27 cellular contexts compared by ENCODE assay signal in genomic region chr2:225494100-225494459, GRCh38.
DNase-seq lines count a peak whose midpoint lies in the region; ATAC-seq, FAIRE-seq and TF ChIP-seq lines count a peak whose summit lies in the region.
"Had no signal": no experiment of that assay in that cellular context is flagged by ENCODE, and none has a peak within 500 bp of the region (broad histone marks: within the 10 kb centered on the region; RNA-seq: fewer than 3 reads in every experiment).

No MANE protein-coding gene starts in this region.

- H3K36me3 Mint-ChIP-seq in activated naive CD8-positive, alpha-beta T cell treated with anti-CD3 and anti-CD28 coated beads, Interleukin-2, amount 50 U/mL, for 24 hours (ENCODE audit: low read depth) = no peaks in the 10 kb centered on the region
- H3K36me3 Mint-ChIP-seq in activated naive CD8-positive, alpha-beta T cell treated with anti-CD3 and anti-CD28 coated beads for 36 hours = no peaks in the 10 kb centered on the region
- no peaks in the 10 kb centered on the region for H3K36me3 Mint-ChIP-seq in activated T-helper 17 cell treated with anti-CD3 and anti-CD28 coated beads, Interleukin-2, amount 50 U/mL, for 72 hours (ENCODE audit: low read depth)
- H3K36me3 Mint-ChIP-seq in CD8-positive, alpha-beta memory T cell = no peaks in the 10 kb centered on the region
- H3K36me3 Mint-ChIP-seq: activated naive CD8-positive, alpha-beta T cell treated with anti-CD3 and anti-CD28 coated beads, Interleukin-2, amount 10 ng/mL, durations not matched to agents 7 days and 5 days; immature natural killer cell; natural killer cell had no signal

- no peak for TF ChIP-seq CTCF in upper lobe of right lung (IDR thresholded peaks at IDR 0.05)

- H3K4me1 ChIP-seq in upper lobe of right lung = no peaks in the 10 kb centered on the region
- no peaks in the 10 kb centered on the region for H3K4me1 ChIP-seq in CD8-positive, alpha-beta memory T cell (ENCODE audit: insufficient read depth, low read length)
- H3K4me1 ChIP-seq: BE2C, Caco-2, right lobe of liver, upper lobe of left lung had no signal

- CTCF ChIA-PET in CD8-positive, alpha-beta memory T cell (lab: Charles Lee) = no interaction called here

- DNase-seq in activated naive CD8-positive, alpha-beta T cell treated with anti-CD3 and anti-CD28 coated beads, Interleukin-2, amount 50 U/mL, for 24 hours = no peak
- no peak for DNase-seq in activated naive CD8-positive, alpha-beta T cell treated with anti-CD3 and anti-CD28 coated beads for 36 hours
- peak; percentile 7 for DNase-seq in iris pigment epithelial cell (ENCODE audit: low read depth)
- no peak for DNase-seq in upper lobe of right lung
- no peak for DNase-seq in HTR-8/SVneo (ENCODE audit: insufficient read length, low spot score)
- DNase-seq in NCI-H128 (lab: John Stamatoyannopoulos, UW; ENCODE audit: unreplicated experiment) = no peak
- no peak for DNase-seq in CD8-positive, alpha-beta memory T cell
- DNase-seq: activated CD4-positive, alpha-beta T cell treated with anti-CD3 and anti-CD28 coated beads, Interleukin-2, amount 50 U/mL, for 1 hour; activated naive CD8-positive, alpha-beta T cell treated with anti-CD3 and anti-CD28 coated beads, Interleukin-2, amount 10 ng/mL, durations not matched to agents 7 days and 5 days; BE2C; brain microvascular endothelial cell; Caco-2; effector CD4-positive, alpha-beta T cell; erythroblast; immature natural killer cell; left ventricle myocardium superior; natural killer cell; NCI-H1092 treated with DMSO at 0.1 percent for 48 hours; NCI-H2029 treated with DMSO at 0.1 percent for 48 hours; ovary; right lobe of liver; Right ventricle myocardium superior; T-helper 9 cell; upper lobe of left lung had no signal

- H3K4me3 ChIP-seq in upper lobe of right lung = no peak overlapping the region
- no peak overlapping the region for H3K4me3 ChIP-seq in CD8-positive, alpha-beta memory T cell (ENCODE audit: low read length)
- H3K4me3 ChIP-seq: hepatocyte, ovary, right lobe of liver, upper lobe of left lung had no signal

- POLR2A ChIA-PET in CD8-positive, alpha-beta memory T cell (lab: Charles Lee) = no interaction called here

- H3K9me3 ChIP-seq in upper lobe of right lung = no peaks in the 10 kb centered on the region
- H3K9me3 ChIP-seq in CD8-positive, alpha-beta memory T cell (ENCODE audit: low read length) = no peaks in the 10 kb centered on the region
- H3K9me3 ChIP-seq: BE2C, Caco-2, ovary, right lobe of liver, upper lobe of left lung had no signal

- H3K27ac ChIP-seq in upper lobe of right lung = no peak overlapping the region
- H3K27ac ChIP-seq in CD8-positive, alpha-beta memory T cell (ENCODE audit: low read depth, low read length) = no peak overlapping the region
- H3K27ac ChIP-seq: brain microvascular endothelial cell, hepatocyte, ovary, right lobe of liver, upper lobe of left lung had no signal

- FAIRE-seq in HTR-8/SVneo (lab: Jason Lieb, UNC) = no peak
- FAIRE-seq: frontal cortex had no signal

- H3K27ac Mint-ChIP-seq in activated naive CD8-positive, alpha-beta T cell treated with anti-CD3 and anti-CD28 coated beads, Interleukin-2, amount 50 U/mL, for 24 hours = no peak overlapping the region
- H3K27ac Mint-ChIP-seq in activated naive CD8-positive, alpha-beta T cell treated with anti-CD3 and anti-CD28 coated beads for 36 hours = no peak overlapping the region
- no peak overlapping the region for H3K27ac Mint-ChIP-seq in activated T-helper 17 cell treated with anti-CD3 and anti-CD28 coated beads, Interleukin-2, amount 50 U/mL, for 72 hours
- no peak overlapping the region for H3K27ac Mint-ChIP-seq in CD8-positive, alpha-beta memory T cell
- H3K27ac Mint-ChIP-seq: activated naive CD8-positive, alpha-beta T cell treated with anti-CD3 and anti-CD28 coated beads, Interleukin-2, amount 10 ng/mL, durations not matched to agents 7 days and 5 days; immature natural killer cell; natural killer cell had no signal

- H3K9me3 Mint-ChIP-seq in activated naive CD8-positive, alpha-beta T cell treated with anti-CD3 and anti-CD28 coated beads, Interleukin-2, amount 50 U/mL, for 24 hours = no peaks in the 10 kb centered on the region
- H3K9me3 Mint-ChIP-seq in activated naive CD8-positive, alpha-beta T cell treated with anti-CD3 and anti-CD28 coated beads for 36 hours = no peaks in the 10 kb centered on the region
- no peaks in the 10 kb centered on the region for H3K9me3 Mint-ChIP-seq in activated T-helper 17 cell treated with anti-CD3 and anti-CD28 coated beads, Interleukin-2, amount 50 U/mL, for 72 hours
- no peaks in the 10 kb centered on the region for H3K9me3 Mint-ChIP-seq in CD8-positive, alpha-beta memory T cell
- H3K9me3 Mint-ChIP-seq: activated naive CD8-positive, alpha-beta T cell treated with anti-CD3 and anti-CD28 coated beads, Interleukin-2, amount 10 ng/mL, durations not matched to agents 7 days and 5 days; immature natural killer cell; natural killer cell had no signal

- intact Hi-C loops in upper lobe of right lung (cut with DNase I) = no loop called here

- H3K4me1 Mint-ChIP-seq in activated naive CD8-positive, alpha-beta T cell treated with anti-CD3 and anti-CD28 coated beads, Interleukin-2, amount 50 U/mL, for 24 hours = peaks cover 1% of the 10 kb centered on the region
- no peaks in the 10 kb centered on the region for H3K4me1 Mint-ChIP-seq in activated naive CD8-positive, alpha-beta T cell treated with anti-CD3 and anti-CD28 coated beads for 36 hours
- no peaks in the 10 kb centered on the region for H3K4me1 Mint-ChIP-seq in activated T-helper 17 cell treated with anti-CD3 and anti-CD28 coated beads, Interleukin-2, amount 50 U/mL, for 72 hours
- H3K4me1 Mint-ChIP-seq in CD8-positive, alpha-beta memory T cell = no peaks in the 10 kb centered on the region
- H3K4me1 Mint-ChIP-seq: activated naive CD8-positive, alpha-beta T cell treated with anti-CD3 and anti-CD28 coated beads, Interleukin-2, amount 10 ng/mL, durations not matched to agents 7 days and 5 days; immature natural killer cell; natural killer cell had no signal

- peaks cover 4% of the 10 kb centered on the region for H3K27me3 Mint-ChIP-seq in activated naive CD8-positive, alpha-beta T cell treated with anti-CD3 and anti-CD28 coated beads, Interleukin-2, amount 50 U/mL, for 24 hours
- H3K27me3 Mint-ChIP-seq in activated naive CD8-positive, alpha-beta T cell treated with anti-CD3 and anti-CD28 coated beads for 36 hours = peaks cover 19% of the 10 kb centered on the region
- peaks cover 6% of the 10 kb centered on the region for H3K27me3 Mint-ChIP-seq in activated T-helper 17 cell treated with anti-CD3 and anti-CD28 coated beads, Interleukin-2, amount 50 U/mL, for 72 hours
- peaks cover 2 to 11% of the 10 kb centered on the region in 2 donors for H3K27me3 Mint-ChIP-seq in CD8-positive, alpha-beta memory T cell

- H3K4me3 Mint-ChIP-seq in activated naive CD8-positive, alpha-beta T cell treated with anti-CD3 and anti-CD28 coated beads, Interleukin-2, amount 50 U/mL, for 24 hours = no peak overlapping the region
- H3K4me3 Mint-ChIP-seq in activated naive CD8-positive, alpha-beta T cell treated with anti-CD3 and anti-CD28 coated beads for 36 hours = no peak overlapping the region
- H3K4me3 Mint-ChIP-seq in activated T-helper 17 cell treated with anti-CD3 and anti-CD28 coated beads, Interleukin-2, amount 50 U/mL, for 72 hours = no peak overlapping the region
- no peak overlapping the region for H3K4me3 Mint-ChIP-seq in CD8-positive, alpha-beta memory T cell
- H3K4me3 Mint-ChIP-seq: activated naive CD8-positive, alpha-beta T cell treated with anti-CD3 and anti-CD28 coated beads, Interleukin-2, amount 10 ng/mL, durations not matched to agents 7 days and 5 days; immature natural killer cell; natural killer cell had no signal

- ATAC-seq in activated naive CD8-positive, alpha-beta T cell treated with anti-CD3 and anti-CD28 coated beads, Interleukin-2, amount 50 U/mL, for 24 hours = peak; percentile 80
- ATAC-seq in activated T-helper 17 cell treated with anti-CD3 and anti-CD28 coated beads, Interleukin-2, amount 50 U/mL, for 72 hours (replicated peaks) = peak; percentile 81
- peak; percentile 48 for ATAC-seq in upper lobe of right lung
- ATAC-seq: left ventricle myocardium superior, natural killer cell, right lobe of liver had no signal

- no peaks in the 10 kb centered on the region for H3K27me3 ChIP-seq in upper lobe of right lung
- no peaks in the 10 kb centered on the region for H3K27me3 ChIP-seq in CD8-positive, alpha-beta memory T cell (ENCODE audit: insufficient read depth, low read length, poor library complexity, severe bottlenecking)
- H3K27me3 ChIP-seq: BE2C, brain microvascular endothelial cell, hepatocyte, ovary, right lobe of liver, upper lobe of left lung had no signal

- no peaks in the 10 kb centered on the region for H3K36me3 ChIP-seq in upper lobe of right lung
- no peaks in the 10 kb centered on the region for H3K36me3 ChIP-seq in CD8-positive, alpha-beta memory T cell (ENCODE audit: insufficient read depth, low read length)
- H3K36me3 ChIP-seq: BE2C, brain microvascular endothelial cell, ovary, right lobe of liver, upper lobe of left lung had no signal
